ENCODE assay signal across 17 cellular contexts in genomic region chr13:31310781-31311180, GRCh38.
DNase-seq lines count a peak whose midpoint lies in the region; ATAC-seq, FAIRE-seq and TF ChIP-seq lines count a peak whose summit lies in the region.
"Had no signal": no experiment of that assay in that cellular context is flagged by ENCODE, and none has a peak within 500 bp of the region (broad histone marks: within the 10 kb centered on the region; RNA-seq: fewer than 3 reads in every experiment).

No MANE protein-coding gene starts in this region.

- H3K36me3 Mint-ChIP-seq in CD4-positive, alpha-beta memory T cell, result peaks cover 49 to 60% of the 10 kb centered on the region in 2 donors

- DNase-seq in DMS53 (lab: John Stamatoyannopoulos, UW) (peak; percentile 92), NCI-H2171 treated with DMSO at 0.1 percent for 48 hours (lab: John Stamatoyannopoulos, UW) (peak; percentile 76), bronchial epithelial cell (ENCODE audit: low read depth) (peak; percentile 73), right cardiac atrium (peak in 2 of 3 donors; percentile 41 to 59), SIG-M5 (lab: John Stamatoyannopoulos, UW) (no peak), SK-N-DZ (ENCODE audit: low spot score) (no peak)
- no peak for DNase-seq in CD4-positive, alpha-beta memory T cell
- no peak for DNase-seq in stimulated activated naive CD8-positive, alpha-beta T cell treated with anti-CD3 and anti-CD28 coated beads, Interleukin-15, amount 100 ng/mL, for 72 hours
- DNase-seq: Caco-2, glutamatergic neuron, HCEC 1CT, islet precursor cell, KG1, mucosa of descending colon, ovary had no signal

- intact Hi-C loops in right cardiac atrium (cut with DNase I), result no loop called here
- intact Hi-C loops in CD4-positive, alpha-beta memory T cell (cut with micrococcal nuclease), result no loop called here

- CTCF ChIA-PET in CD4-positive, alpha-beta memory T cell (lab: Charles Lee; ENCODE audit: partially characterized antibody), result no interaction called here

- no peaks in the 10 kb centered on the region for H3K27me3 ChIP-seq in bronchial epithelial cell (ENCODE audit: control insufficient read depth, insufficient read depth, low read length)
- H3K27me3 ChIP-seq in right cardiac atrium (ENCODE audit: control insufficient read depth, insufficient read depth), result no peaks in the 10 kb centered on the region
- no peaks in the 10 kb centered on the region for H3K27me3 ChIP-seq in CD4-positive, alpha-beta memory T cell (ENCODE audit: insufficient read depth, low read length)
- H3K27me3 ChIP-seq: cardiac muscle cell, ovary had no signal

- peak; percentile 69 to 90 for ATAC-seq in right cardiac atrium
- no peak for ATAC-seq in stimulated activated naive CD8-positive, alpha-beta T cell treated with anti-CD3 and anti-CD28 coated beads, Interleukin-15, amount 100 ng/mL, for 72 hours
- ATAC-seq: mucosa of descending colon had no signal

- no peaks in the 10 kb centered on the region for H3K9me3 ChIP-seq in right cardiac atrium (ENCODE audit: control insufficient read depth, low read length)
- H3K9me3 ChIP-seq in CD4-positive, alpha-beta memory T cell (ENCODE audit: control insufficient read depth in 1 of 2, low read length in 2 of 2), result peaks cover 0 to 10% of the 10 kb centered on the region in 2 donors

- H3K27ac ChIP-seq in right cardiac atrium (ENCODE audit: low read length), result peak overlapping the region; percentile 38
- no peak overlapping the region for H3K27ac ChIP-seq in CD4-positive, alpha-beta memory T cell (ENCODE audit: low read depth, low read length)
- H3K27ac ChIP-seq: cardiac muscle cell, ovary had no signal

- no peak overlapping the region for H3K4me3 ChIP-seq in bronchial epithelial cell (ENCODE audit: low read depth, low read length)
- H3K4me3 ChIP-seq in right cardiac atrium (ENCODE audit: low read length), result no peak overlapping the region
- H3K4me3 ChIP-seq in CD4-positive, alpha-beta memory T cell (ENCODE audit: low read length in 2 of 2), result no peak overlapping the region
- H3K4me3 ChIP-seq: cardiac muscle cell, mucosa of descending colon, ovary had no signal

- H3K4me1 ChIP-seq in right cardiac atrium (ENCODE audit: control insufficient read depth, insufficient read depth, low read length), result peaks cover 2% of the 10 kb centered on the region
- H3K4me1 ChIP-seq in CD4-positive, alpha-beta memory T cell (ENCODE audit: insufficient read depth, low read length), result no peaks in the 10 kb centered on the region
- H3K4me1 ChIP-seq: Caco-2 had no signal

- TF ChIP-seq CTCF in bronchial epithelial cell (IDR thresholded peaks at IDR 0.05; ENCODE audit: insufficient read depth, low read length, severe bottlenecking), result no peak

- H3K27me3 Mint-ChIP-seq in CD4-positive, alpha-beta memory T cell, result no peaks in the 10 kb centered on the region
- H3K27me3 Mint-ChIP-seq in stimulated activated naive CD8-positive, alpha-beta T cell treated with anti-CD3 and anti-CD28 coated beads, Interleukin-15, amount 100 ng/mL, for 72 hours, result no peaks in the 10 kb centered on the region
- H3K27me3 Mint-ChIP-seq: activated naive CD8-positive, alpha-beta T cell had no signal

- POLR2A ChIA-PET in CD4-positive, alpha-beta memory T cell (lab: Charles Lee; ENCODE audit: partially characterized antibody), result no interaction called here

- H3K4me3 Mint-ChIP-seq in CD4-positive, alpha-beta memory T cell, result no peak overlapping the region
- H3K4me3 Mint-ChIP-seq in stimulated activated naive CD8-positive, alpha-beta T cell treated with anti-CD3 and anti-CD28 coated beads, Interleukin-15, amount 100 ng/mL, for 72 hours, result no peak overlapping the region
- H3K4me3 Mint-ChIP-seq: activated naive CD8-positive, alpha-beta T cell had no signal

- 49% methylated on average over 3 of the region's 3 CpGs for WGBS in right cardiac atrium

- H3K27ac Mint-ChIP-seq in CD4-positive, alpha-beta memory T cell, result no peak overlapping the region
- H3K27ac Mint-ChIP-seq in stimulated activated naive CD8-positive, alpha-beta T cell treated with anti-CD3 and anti-CD28 coated beads, Interleukin-15, amount 100 ng/mL, for 72 hours, result no peak overlapping the region
- H3K27ac Mint-ChIP-seq: activated naive CD8-positive, alpha-beta T cell had no signal

- peaks cover 6 to 70% (median 59%) of the 10 kb centered on the region in 8 donors for H3K9me3 Mint-ChIP-seq in CD4-positive, alpha-beta memory T cell
- peaks cover 35 to 57% of the 10 kb centered on the region in 2 donors for H3K9me3 Mint-ChIP-seq in stimulated activated naive CD8-positive, alpha-beta T cell treated with anti-CD3 and anti-CD28 coated beads, Interleukin-15, amount 100 ng/mL, for 72 hours

- H3K36me3 ChIP-seq in bronchial epithelial cell (ENCODE audit: control insufficient read depth, insufficient read depth, low read length), result no peaks in the 10 kb centered on the region
- H3K36me3 ChIP-seq in CD4-positive, alpha-beta memory T cell (ENCODE audit: insufficient read depth, low read length), result no peaks in the 10 kb centered on the region
- H3K36me3 ChIP-seq: cardiac muscle cell, ovary had no signal

- FAIRE-seq in bronchial epithelial cell (lab: Jason Lieb, UNC), result no peak

- no peaks in the 10 kb centered on the region for H3K4me1 Mint-ChIP-seq in CD4-positive, alpha-beta memory T cell
- no peaks in the 10 kb centered on the region for H3K4me1 Mint-ChIP-seq in stimulated activated naive CD8-positive, alpha-beta T cell treated with anti-CD3 and anti-CD28 coated beads, Interleukin-15, amount 100 ng/mL, for 72 hours

Comparison
In these comparisons a context has a peak if more than half of its experiments do, and no peak if none do; other contexts are left out.
1. DNase-seq: peak in DMS53 (single experiment), NCI-H2171 treated with DMSO at 0.1 percent for 48 hours (single experiment), bronchial epithelial cell (single experiment) and right cardiac atrium (2 of 3); none in CD4-positive, alpha-beta memory T cell (0 of 5), stimulated activated naive CD8-positive, alpha-beta T cell treated with anti-CD3 and anti-CD28 coated beads, Interleukin-15, amount 100 ng/mL, for 72 hours (0 of 2), SIG-M5 (single experiment) and SK-N-DZ (single experiment).